ENCODE assay signal across 23 cellular contexts in the genomic region with DNA sequence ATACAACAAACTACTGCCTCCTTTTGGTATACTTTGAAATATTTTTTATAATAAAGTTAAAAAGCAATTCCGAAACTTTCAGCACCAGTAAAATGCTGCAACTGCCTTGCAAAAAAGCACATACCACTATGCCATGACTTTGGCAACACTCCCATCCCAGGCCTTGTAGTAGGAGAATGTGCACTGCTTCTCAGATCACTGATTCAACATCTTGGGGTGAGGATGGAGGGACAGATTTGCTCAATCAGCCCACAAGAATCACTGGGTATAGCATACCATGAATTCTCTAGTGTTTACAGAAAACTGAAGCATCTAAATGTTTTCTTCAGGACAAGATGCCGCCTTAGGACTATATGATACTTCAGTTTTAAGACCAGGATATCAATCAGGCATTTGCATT. TPM values are rescaled to one million over a fixed set of nuclear protein-coding genes. Genes with fewer than 3 reads are reported as not detected.
DNase-seq lines count a peak whose midpoint lies in the region; ATAC-seq and TF ChIP-seq lines count a peak whose summit lies in the region.
"Had no signal": no experiment of that assay in that cellular context is flagged by ENCODE, and none has a peak within 500 bp of the region (broad histone marks: within the 10 kb centered on the region; RNA-seq: fewer than 3 reads in every experiment).

No MANE protein-coding gene starts in this region.

- no peak overlapping the region for H4K5ac ChIP-seq in H9 (ENCODE audit: insufficient read length, low read depth, low read length)

- peak overlapping the region; percentile 51 for H3K27ac Mint-ChIP-seq in chondrocyte (ENCODE audit: unreplicated experiment)
- no peak overlapping the region for H3K27ac Mint-ChIP-seq in H9
- H3K27ac Mint-ChIP-seq in effector memory CD8-positive, alpha-beta T cell: no peak overlapping the region
- H3K27ac Mint-ChIP-seq: activated B cell treated with CpG ODN at 0.5 μM for 24 hours; activated CD4-positive, alpha-beta memory T cell treated with anti-CD3 and anti-CD28 coated beads for 36 hours; CD8-positive, alpha-beta T cell; endodermal cell had no signal

- H3K4me3 ChIP-seq in left ventricle myocardium inferior: no peak overlapping the region
- H3K4me3 ChIP-seq: A549, HAP-1, SK-N-MC, suprapubic skin had no signal

- H3K9me3 Mint-ChIP-seq in chondrocyte (ENCODE audit: low read depth): no peaks in the 10 kb centered on the region
- H3K9me3 Mint-ChIP-seq in H9: no peaks in the 10 kb centered on the region
- H3K9me3 Mint-ChIP-seq in effector memory CD8-positive, alpha-beta T cell: no peaks in the 10 kb centered on the region
- H3K9me3 Mint-ChIP-seq: activated B cell treated with CpG ODN at 0.5 μM for 24 hours; activated CD4-positive, alpha-beta memory T cell treated with anti-CD3 and anti-CD28 coated beads for 36 hours; CD8-positive, alpha-beta T cell; endodermal cell had no signal

- H4K91ac ChIP-seq in H9 (ENCODE audit: insufficient read length, low read depth, low read length): no peak overlapping the region

- DNase-seq in AG08395 (ENCODE audit: low spot score): peak; percentile 74
- DNase-seq in HCEC 1CT: peak; percentile 39
- no peak for DNase-seq in chondrocyte (ENCODE audit: low spot score)
- DNase-seq in kidney glomerular epithelial cell (lab: John Stamatoyannopoulos, UW): peak; percentile 19
- no peak for DNase-seq in left ventricle myocardium inferior
- no peak for DNase-seq in H9
- no peak for DNase-seq in effector memory CD8-positive, alpha-beta T cell
- DNase-seq in stimulated activated CD4-positive, alpha-beta T cell treated with anti-CD3 and anti-CD28 coated beads, Interleukin-4, amount 100 ng/mL, for 1 hour: no peak
- DNase-seq: activated B cell treated with CpG ODN at 0.5 μM for 24 hours; activated CD4-positive, alpha-beta memory T cell treated with anti-CD3 and anti-CD28 coated beads for 36 hours; amygdala; CD8-positive, alpha-beta T cell; endodermal cell; foreskin melanocyte; Kasumi-1; mammary epithelial cell; NCI-H1092; NCI-H2029 treated with DMSO at 0.1 percent for 48 hours; right cardiac atrium had no signal

- H3K56ac ChIP-seq in H9 (ENCODE audit: insufficient read length, low read depth, low read length): no peak overlapping the region

- H3K27me3 Mint-ChIP-seq in chondrocyte (ENCODE audit: low read depth): no peaks in the 10 kb centered on the region
- H3K27me3 Mint-ChIP-seq in H9 (ENCODE audit: low read depth): no peaks in the 10 kb centered on the region
- H3K27me3 Mint-ChIP-seq in effector memory CD8-positive, alpha-beta T cell: no peaks in the 10 kb centered on the region
- H3K27me3 Mint-ChIP-seq: activated B cell treated with CpG ODN at 0.5 μM for 24 hours; activated CD4-positive, alpha-beta memory T cell treated with anti-CD3 and anti-CD28 coated beads for 36 hours had no signal

- no peak overlapping the region for H2BK12ac ChIP-seq in H9 (ENCODE audit: insufficient read length, low read depth, low read length)

- no peaks in the 10 kb centered on the region for H3K23me2 ChIP-seq in H9 (ENCODE audit: insufficient read length, low read depth, low read length, poor library complexity, severe bottlenecking)

- no peak overlapping the region for H3K14ac ChIP-seq in H9 (ENCODE audit: insufficient read depth, low read length)

- intact Hi-C loops in left ventricle myocardium inferior (cut with micrococcal nuclease): no loop called here

- H2BK15ac ChIP-seq in H9 (ENCODE audit: low read depth, low read length): no peak overlapping the region

- no peak overlapping the region for H2BK20ac ChIP-seq in H9 (ENCODE audit: low read depth, low read length, poor library complexity, severe bottlenecking)

- peaks cover 20% of the 10 kb centered on the region for H3K4me1 Mint-ChIP-seq in chondrocyte (ENCODE audit: low read depth)
- H3K4me1 Mint-ChIP-seq in H9: no peaks in the 10 kb centered on the region
- H3K4me1 Mint-ChIP-seq in effector memory CD8-positive, alpha-beta T cell (ENCODE audit: low read depth in 2 of 2): peaks cover 2 to 21% of the 10 kb centered on the region in 2 donors

- H3T11ph ChIP-seq in H9 (ENCODE audit: low read length): no peak overlapping the region

- no peak overlapping the region for H2AFZ ChIP-seq in H9 (ENCODE audit: low read length)

- no CpG with 5 or more reads among the region's 2 CpGs for WGBS in H9 (ENCODE audit: extremely low coverage, insufficient read length, low lambda C conversion rate)

- no peaks in the 10 kb centered on the region for H3K79me2 ChIP-seq in H9 (ENCODE audit: insufficient read depth, low read length)

- H3K4me3 Mint-ChIP-seq in chondrocyte (ENCODE audit: unreplicated experiment) (no peak overlapping the region), H9 (no peak overlapping the region)
- no peak overlapping the region for H3K4me3 Mint-ChIP-seq in effector memory CD8-positive, alpha-beta T cell
- H3K4me3 Mint-ChIP-seq: activated B cell treated with CpG ODN at 0.5 μM for 24 hours; activated CD4-positive, alpha-beta memory T cell treated with anti-CD3 and anti-CD28 coated beads for 36 hours; CD8-positive, alpha-beta T cell; endodermal cell had no signal

- no peak for ATAC-seq in effector memory CD8-positive, alpha-beta T cell (replicated peaks)
- ATAC-seq: A549; CD8-positive, alpha-beta T cell; right cardiac atrium had no signal

- no peaks in the 10 kb centered on the region for H4K20me1 ChIP-seq in H9 (ENCODE audit: control insufficient read depth, insufficient read depth, insufficient read length)

- no peak overlapping the region for H4K8ac ChIP-seq in H9 (replicated peaks; ENCODE audit: insufficient read length, low read depth, low read length)

- H3K18ac ChIP-seq in H9 (ENCODE audit: insufficient read length, low read depth, low read length): no peak overlapping the region

- no peak overlapping the region for H2BK120ac ChIP-seq in H9 (ENCODE audit: low read depth, low read length, poor library complexity, severe bottlenecking)

- TF ChIP-seq CTCF in chondrocyte (IDR thresholded peaks at IDR 0.05) (peak; percentile 28), left ventricle myocardium inferior (IDR thresholded peaks at IDR 0.05; ENCODE audit: borderline replicate concordance) (no peak), H9 (conservative IDR thresholded peaks at IDR 0.05) (no peak)

- no peak overlapping the region for H3K9ac ChIP-seq in H9 (ENCODE audit: extremely low read depth, insufficient read length, low read length)

- H3K4me1 ChIP-seq in left ventricle myocardium inferior (peaks cover 12% of the 10 kb centered on the region), H9 (ENCODE audit: insufficient read depth, low read length) (no peaks in the 10 kb centered on the region)
- H3K4me1 ChIP-seq: A549, HAP-1, suprapubic skin had no signal

- H2AK5ac ChIP-seq in H9 (ENCODE audit: insufficient read length, low read length): no peak overlapping the region

- H3K27ac ChIP-seq in left ventricle myocardium inferior (replicated peaks) (no peak overlapping the region), H9 (ENCODE audit: insufficient read length, low read depth, low read length) (no peak overlapping the region)
- H3K27ac ChIP-seq: A549, SK-N-MC, suprapubic skin had no signal

- H3K36me3 Mint-ChIP-seq in chondrocyte (ENCODE audit: low read depth) (peaks cover 9% of the 10 kb centered on the region), H9 (ENCODE audit: insufficient read depth in 1 of 3, low read depth in 3 of 3) (peaks cover 16 to 40% (median 19%) of the 10 kb centered on the region in 3 experiments)
- peaks cover 60% of the 10 kb centered on the region for H3K36me3 Mint-ChIP-seq in effector memory CD8-positive, alpha-beta T cell (ENCODE audit: insufficient read depth)

- H3K4me2 ChIP-seq in H9 (ENCODE audit: insufficient read depth, insufficient read length, low read length): no peak overlapping the region
- H3K4me2 ChIP-seq: A549 had no signal

- no peak overlapping the region for H3K23ac ChIP-seq in H9 (ENCODE audit: insufficient read length, low read depth, low read length)

- H3K27me3 ChIP-seq in left ventricle myocardium inferior (ENCODE audit: low read depth) (no peaks in the 10 kb centered on the region), H9 (ENCODE audit: insufficient read depth, low read length) (no peaks in the 10 kb centered on the region)
- H3K27me3 ChIP-seq: suprapubic skin had no signal

- H3K4ac ChIP-seq in H9 (ENCODE audit: low read depth, low read length): no peak overlapping the region

- H3K36me3 ChIP-seq in left ventricle myocardium inferior: peaks cover 31% of the 10 kb centered on the region

- no peak overlapping the region for H2BK5ac ChIP-seq in H9 (ENCODE audit: insufficient read length, low read length)

- H3K79me1 ChIP-seq in H9 (ENCODE audit: insufficient read depth, low read depth, low read length, poor library complexity, severe bottlenecking): peaks cover 2% of the 10 kb centered on the region

- H3K9me3 ChIP-seq in left ventricle myocardium inferior (replicated peaks) (no peaks in the 10 kb centered on the region), H9 (ENCODE audit: control insufficient read depth, low read depth, low read length) (no peaks in the 10 kb centered on the region)
- H3K9me3 ChIP-seq: A549, HAP-1, suprapubic skin had no signal

RNA-seq across cellular contexts. Expression of a gene that starts 14.9 kb away (rescaled TPM):
- total RNA-seq in chondrocyte (29.3 to 34.0 TPM (median 31.9 TPM) in 3 replicates), left ventricle myocardium inferior (29.0 TPM), H9 (2021) (35.4 and 36.3 TPM in 2 replicates)

RNA-seq across cellular contexts. Expression of a gene that starts 21.6 kb away (rescaled TPM):
- total RNA-seq in chondrocyte: 20.3 to 30.9 TPM (median 22.4 TPM) in 3 replicates
- 6.8 TPM for total RNA-seq in left ventricle myocardium inferior
- 26.4 and 26.7 TPM in 2 replicates for total RNA-seq in H9 (2021)

Comparison
In these comparisons a context has a peak if more than half of its experiments do, and no peak if none do; other contexts are left out.
1. DNase-seq: peak in AG08395 (single experiment), HCEC 1CT (single experiment) and kidney glomerular epithelial cell (single experiment); none in chondrocyte (single experiment), left ventricle myocardium inferior (single experiment), H9 (single experiment), effector memory CD8-positive, alpha-beta T cell (0 of 3) and stimulated activated CD4-positive, alpha-beta T cell treated with anti-CD3 and anti-CD28 coated beads, Interleukin-4, amount 100 ng/mL, for 1 hour (single experiment).